ENCODE assay signal across 23 cellular contexts in genomic region chr15:83746231-83746630, GRCh38.
A peak's percentile ranks its signal among the peaks of the same experiment; 100 is the strongest.
DNase-seq lines count a peak whose midpoint lies in the region; ATAC-seq and TF ChIP-seq lines count a peak whose summit lies in the region.
"Had no signal": no experiment of that assay in that cellular context is flagged by ENCODE, and none has a peak within 500 bp of the region (broad histone marks: within the 10 kb centered on the region; RNA-seq: fewer than 3 reads in every experiment).

No MANE protein-coding gene starts in this region.

- DNase-seq in MCF 10A (ENCODE audit: unreplicated experiment) (peak; percentile 22), breast epithelium (ENCODE audit: low spot score in 2 of 2) (no peak), RWPE1 (ENCODE audit: low spot score) (peak; percentile 22), thoracic aorta (ENCODE audit: low spot score) (no peak), SHP77 treated with DMSO at 0.1 percent for 48 hours (lab: John Stamatoyannopoulos, UW) (no peak), hepatocyte (ENCODE audit: low spot score) (no peak)
- no peak for DNase-seq in stimulated activated CD4-positive, alpha-beta T cell treated with anti-CD3 and anti-CD28 coated beads, Interleukin-4, amount 100 ng/mL, for 1 hour
- DNase-seq: activated B cell treated with CpG ODN at 0.5 μM for 24 hours; activated CD4-positive, alpha-beta T cell treated with anti-CD3 and anti-CD28 coated beads, Interleukin-2, amount 10 ng/mL, durations not matched to agents 7 days and 5 days; amniotic stem cell; kidney; natural killer cell; NCI-H1105; NCI-H2029; NCI-H69; SK-N-SH; stimulated activated naive B cell treated with anti-CD40 and anti-IgM and Interleukin-4, amounts not matched to agents 10 μg/mL and 1 μg/mL and 100 μg/mL, for 72 hours; upper lobe of right lung had no signal

- H3K4me1 Mint-ChIP-seq in MCF 10A (ENCODE audit: insufficient read depth, unreplicated experiment) = peaks cover 10% of the 10 kb centered on the region
- H3K4me1 Mint-ChIP-seq: activated B cell treated with CpG ODN at 0.5 μM for 24 hours; activated naive CD4-positive, alpha-beta T cell treated with anti-CD3 and anti-CD28 coated beads, Interleukin-2, amount 50 U/mL, for 24 hours; natural killer cell; stimulated activated naive B cell treated with anti-CD40 and anti-IgM and Interleukin-4, amounts not matched to agents 10 μg/mL and 1 μg/mL and 100 μg/mL, for 72 hours had no signal

- H3K36me3 ChIP-seq in breast epithelium (no peaks in the 10 kb centered on the region), gastroesophageal sphincter (no peaks in the 10 kb centered on the region), thoracic aorta (no peaks in the 10 kb centered on the region), hepatocyte (replicated peaks; ENCODE audit: insufficient read depth, low read depth) (no peaks in the 10 kb centered on the region)
- H3K36me3 ChIP-seq: upper lobe of right lung had no signal

- no peaks in the 10 kb centered on the region for H3K9me2 ChIP-seq in hepatocyte (replicated peaks; ENCODE audit: insufficient read depth)
- H3K9me2 ChIP-seq: SK-N-SH had no signal

- H3K79me2 ChIP-seq in hepatocyte = no peaks in the 10 kb centered on the region

- H3K27ac ChIP-seq in breast epithelium (no peak overlapping the region), RWPE1 (no peak overlapping the region), gastroesophageal sphincter (peak overlapping the region in 3 of 4 donors; percentile 3 to 82 (median 71)), thoracic aorta (peak overlapping the region; percentile 48 to 70), hepatocyte (no peak overlapping the region)
- H3K27ac ChIP-seq: upper lobe of right lung had no signal

- H3K4me3 Mint-ChIP-seq in MCF 10A (ENCODE audit: unreplicated experiment) = no peak overlapping the region
- H3K4me3 Mint-ChIP-seq: activated B cell treated with CpG ODN at 0.5 μM for 24 hours; activated CD4-positive, alpha-beta T cell treated with anti-CD3 and anti-CD28 coated beads, Interleukin-2, amount 10 ng/mL, durations not matched to agents 7 days and 5 days; activated naive CD4-positive, alpha-beta T cell treated with anti-CD3 and anti-CD28 coated beads, Interleukin-2, amount 50 U/mL, for 24 hours; natural killer cell; stimulated activated naive B cell treated with anti-CD40 and anti-IgM and Interleukin-4, amounts not matched to agents 10 μg/mL and 1 μg/mL and 100 μg/mL, for 72 hours had no signal

- no peak overlapping the region for H3K4me3 ChIP-seq in breast epithelium
- no peak overlapping the region for H3K4me3 ChIP-seq in gastroesophageal sphincter
- H3K4me3 ChIP-seq in thoracic aorta = no peak overlapping the region
- no peak overlapping the region for H3K4me3 ChIP-seq in hepatocyte
- H3K4me3 ChIP-seq: K562, lung, upper lobe of right lung had no signal

- H3K36me3 Mint-ChIP-seq in MCF 10A (ENCODE audit: insufficient read depth, unreplicated experiment) = no peaks in the 10 kb centered on the region
- H3K36me3 Mint-ChIP-seq: activated naive CD4-positive, alpha-beta T cell treated with anti-CD3 and anti-CD28 coated beads, Interleukin-2, amount 50 U/mL, for 24 hours; natural killer cell; stimulated activated naive B cell treated with anti-CD40 and anti-IgM and Interleukin-4, amounts not matched to agents 10 μg/mL and 1 μg/mL and 100 μg/mL, for 72 hours had no signal

- H3K9me3 Mint-ChIP-seq in MCF 10A (ENCODE audit: unreplicated experiment) = no peaks in the 10 kb centered on the region
- H3K9me3 Mint-ChIP-seq: activated CD4-positive, alpha-beta T cell treated with anti-CD3 and anti-CD28 coated beads, Interleukin-2, amount 10 ng/mL, durations not matched to agents 7 days and 5 days; activated naive CD4-positive, alpha-beta T cell treated with anti-CD3 and anti-CD28 coated beads, Interleukin-2, amount 50 U/mL, for 24 hours had no signal

- WGBS in gastroesophageal sphincter (ENCODE audit: low coverage in 1 of 2), 2 donors = 84 to 88% methylated on average over 4 of the region's 4 CpGs
- WGBS in hepatocyte (ENCODE audit: low lambda C conversion rate, missing lambda C conversion rate) = 77% methylated on average over 4 of the region's 4 CpGs

- H3K4me1 ChIP-seq in breast epithelium (no peaks in the 10 kb centered on the region), gastroesophageal sphincter (peaks cover 4 to 25% (median 5%) of the 10 kb centered on the region in 3 donors), thoracic aorta (ENCODE audit: control insufficient read depth in 1 of 2, low read depth in 2 of 2) (peaks cover 0 to 23% of the 10 kb centered on the region in 2 donors), hepatocyte (ENCODE audit: insufficient read depth) (no peaks in the 10 kb centered on the region)

- TF ChIP-seq CTCF in MCF 10A (IDR thresholded peaks at IDR 0.05; ENCODE audit: unreplicated experiment) = no peak
- TF ChIP-seq CTCF in breast epithelium (IDR thresholded peaks at IDR 0.05) = no peak
- no peak for TF ChIP-seq CTCF in RWPE1 (conservative IDR thresholded peaks at IDR 0.05; ENCODE audit: low read depth)
- TF ChIP-seq CTCF in gastroesophageal sphincter (IDR thresholded peaks at IDR 0.05) = no peak
- TF ChIP-seq CTCF in thoracic aorta (IDR thresholded peaks at IDR 0.05) = no peak
- no peak for TF ChIP-seq CTCF in hepatocyte (IDR thresholded peaks at IDR 0.05; ENCODE audit: poor library complexity)

- no TSS peak for BruUV-seq in MCF 10A (replicated peaks; lab: Mats Ljungman, UMichigan)

- no peaks in the 10 kb centered on the region for H3K27me3 Mint-ChIP-seq in MCF 10A (ENCODE audit: insufficient read depth, unreplicated experiment)
- H3K27me3 Mint-ChIP-seq: activated B cell treated with CpG ODN at 0.5 μM for 24 hours; activated CD4-positive, alpha-beta T cell treated with anti-CD3 and anti-CD28 coated beads, Interleukin-2, amount 10 ng/mL, durations not matched to agents 7 days and 5 days; activated naive CD4-positive, alpha-beta T cell treated with anti-CD3 and anti-CD28 coated beads, Interleukin-2, amount 50 U/mL, for 24 hours; stimulated activated naive B cell treated with anti-CD40 and anti-IgM and Interleukin-4, amounts not matched to agents 10 μg/mL and 1 μg/mL and 100 μg/mL, for 72 hours had no signal

- no peak overlapping the region for H3K4me2 ChIP-seq in hepatocyte

- no peak for TF ChIP-seq EP300 in gastroesophageal sphincter (IDR thresholded peaks at IDR 0.05)

- intact Hi-C loops in MCF 10A (cut with micrococcal nuclease) (loop anchor here (2.0 to 5.0 kb wide), 4 partner anchors 93 to 309 kb away; no protein-coding TSS in a partner anchor), breast epithelium (cut with DNase I; ENCODE audit: low total_unique reads) (no loop called here)

- POLR2A ChIA-PET in MCF 10A (lab: Yijun Ruan, JAX) = interaction anchor here (0.6 to 1.1 kb wide), 2 partner anchors 12 to 101 kb away, joined by 3 read pairs; no protein-coding TSS in a partner anchor
- POLR2A ChIA-PET in RWPE1 (lab: Yijun Ruan, JAX; ENCODE audit: low non-redundant PET) = no interaction called here

- no peaks in the 10 kb centered on the region for H3K9me3 ChIP-seq in breast epithelium
- H3K9me3 ChIP-seq in gastroesophageal sphincter = no peaks in the 10 kb centered on the region
- H3K9me3 ChIP-seq in thoracic aorta = no peaks in the 10 kb centered on the region
- H3K9me3 ChIP-seq in hepatocyte (ENCODE audit: low read depth) = no peaks in the 10 kb centered on the region
- H3K9me3 ChIP-seq: SK-N-SH, upper lobe of right lung had no signal

- CTCF ChIA-PET in MCF 10A (lab: Yijun Ruan, JAX) (interaction anchor here (0.6 to 1.4 kb wide), 11 partner anchors 11 to 551 kb away, joined by 3 to 5 read pairs (median 3); no protein-coding TSS in a partner anchor), RWPE1 (lab: Yijun Ruan, JAX) (interaction anchor here (0.6 to 0.8 kb wide), 4 partner anchors 18 to 335 kb away, joined by 3 to 4 read pairs (median 3); no protein-coding TSS in a partner anchor)

- no peak for ATAC-seq in gastroesophageal sphincter
- no peak for ATAC-seq in thoracic aorta (ENCODE audit: insufficient number of reproducible peaks, low FRiP score, low read depth)
- ATAC-seq: natural killer cell; stimulated activated naive B cell treated with anti-CD40 and anti-IgM and Interleukin-4, amounts not matched to agents 10 μg/mL and 1 μg/mL and 100 μg/mL, for 72 hours had no signal

- H3K27ac Mint-ChIP-seq in MCF 10A (ENCODE audit: low read depth, unreplicated experiment) = no peak overlapping the region
- H3K27ac Mint-ChIP-seq: activated B cell treated with CpG ODN at 0.5 μM for 24 hours; activated CD4-positive, alpha-beta T cell treated with anti-CD3 and anti-CD28 coated beads, Interleukin-2, amount 10 ng/mL, durations not matched to agents 7 days and 5 days; activated naive CD4-positive, alpha-beta T cell treated with anti-CD3 and anti-CD28 coated beads, Interleukin-2, amount 50 U/mL, for 24 hours; natural killer cell; progenitor cell of endocrine pancreas; stimulated activated naive B cell treated with anti-CD40 and anti-IgM and Interleukin-4, amounts not matched to agents 10 μg/mL and 1 μg/mL and 100 μg/mL, for 72 hours had no signal

- no peaks in the 10 kb centered on the region for H3K27me3 ChIP-seq in breast epithelium
- H3K27me3 ChIP-seq in gastroesophageal sphincter = no peaks in the 10 kb centered on the region
- no peaks in the 10 kb centered on the region for H3K27me3 ChIP-seq in thoracic aorta (replicated peaks; ENCODE audit: insufficient read depth)
- no peaks in the 10 kb centered on the region for H3K27me3 ChIP-seq in hepatocyte
- H3K27me3 ChIP-seq: upper lobe of right lung had no signal

- no peak overlapping the region for H2AFZ ChIP-seq in hepatocyte

- no peaks in the 10 kb centered on the region for H4K20me1 ChIP-seq in hepatocyte (ENCODE audit: insufficient read depth, poor library complexity, severe bottlenecking)

- no peak for TF ChIP-seq POLR2A in breast epithelium (IDR thresholded peaks at IDR 0.05)
- no peak for TF ChIP-seq POLR2A in gastroesophageal sphincter (IDR thresholded peaks at IDR 0.05)

Comparison
In these comparisons a context has a peak if more than half of its experiments do, and no peak if none do; other contexts are left out.
1. DNase-seq: peak in MCF 10A (single experiment) and RWPE1 (single experiment); none in breast epithelium (0 of 2), thoracic aorta (single experiment), SHP77 treated with DMSO at 0.1 percent for 48 hours (single experiment), hepatocyte (single experiment) and stimulated activated CD4-positive, alpha-beta T cell treated with anti-CD3 and anti-CD28 coated beads, Interleukin-4, amount 100 ng/mL, for 1 hour (single experiment).
2. H3K27ac ChIP-seq: peak in gastroesophageal sphincter (3 of 4) and thoracic aorta (2 of 2); none in breast epithelium (0 of 2), RWPE1 (single experiment) and hepatocyte (single experiment).